In genomic region chr19:49451430-49452181, GRCh38 we compare ENCODE assay signal across 1 cellular context.
TF ChIP-seq lines count a peak whose summit lies in the region.

Gene PIH1D1 (minus strand): TSS chr19:49451814. CDS start chr19:49451574, 240 bp downstream.

TF ChIP-seq in HepG2, 621 proteins besides CTCF, POLR2A, EP300 and RAD21 (continued from another document and continues in another):
- TF ChIP-seq ZBTB40 (IDR thresholded peaks at IDR 0.05) (peak; percentile 86), ZBTB40 (CRISPR knock-in tag; IDR thresholded peaks at IDR 0.05) (no peak; the same call in 1 of the 2 replicates), MYPOP (CRISPR knock-in tag; IDR thresholded peaks at IDR 0.05) (peak; percentile 43; the same call in 1 of the 2 replicates), CAMTA2 (CRISPR knock-in tag; IDR thresholded peaks at IDR 0.05; ENCODE audit: borderline replicate concordance) (no peak), TBX2 (CRISPR knock-in tag; IDR thresholded peaks at IDR 0.05; ENCODE audit: borderline replicate concordance) (peak; percentile 52; the same call in 1 of the 2 replicates), RBM22 (optimal IDR thresholded peaks at IDR 0.05; ENCODE audit: low read length) (peak; percentile 32), UBTF (CRISPR knock-in tag; IDR thresholded peaks at IDR 0.05) (peak; percentile 53; the same call in 1 of the 2 replicates), SUZ12 (IDR thresholded peaks at IDR 0.05; ENCODE audit: low read depth, low read length) (no peak), ZBTB43 (CRISPR knock-in tag; conservative IDR thresholded peaks at IDR 0.05) (no peak), ZNF749 (CRISPR knock-in tag; IDR thresholded peaks at IDR 0.05; ENCODE audit: borderline replicate concordance) (no peak), ZBTB39 (CRISPR knock-in tag; IDR thresholded peaks at IDR 0.05) (peak; percentile 88; the same call in 1 of the 2 replicates), ZNF816 (CRISPR knock-in tag; IDR thresholded peaks at IDR 0.05; ENCODE audit: borderline replicate concordance) (no peak), PHF8 (CRISPR knock-in tag; IDR thresholded peaks at IDR 0.05) (peak; percentile 82), HHEX (CRISPR knock-in tag; IDR thresholded peaks at IDR 0.05) (no peak), ZNF318 (CRISPR knock-in tag; IDR thresholded peaks at IDR 0.05) (0 out of 2 replicates have a peak, but pooled peaks have one; percentile 25), ZFP37 (CRISPR knock-in tag; IDR thresholded peaks at IDR 0.05; ENCODE audit: borderline replicate concordance) (no peak), ZNF607 (CRISPR knock-in tag; IDR thresholded peaks at IDR 0.05; ENCODE audit: borderline replicate concordance) (no peak; the same call in 1 of the 2 replicates), AGO1 (IDR thresholded peaks at IDR 0.05; ENCODE audit: low read depth, low read length, poor library complexity, severe bottlenecking) (no peak), ZNF337 (CRISPR knock-in tag; IDR thresholded peaks at IDR 0.05; ENCODE audit: borderline replicate concordance, low read depth) (no peak), ZNF564 (CRISPR knock-in tag; IDR thresholded peaks at IDR 0.05) (0 out of 2 replicates have a peak, but pooled peaks have one; percentile 29), ZNF501 (CRISPR knock-in tag; IDR thresholded peaks at IDR 0.05) (peak; percentile 69; the same call in 1 of the 2 replicates), RFXAP (CRISPR knock-in tag; IDR thresholded peaks at IDR 0.05; ENCODE audit: borderline replicate concordance) (no peak), HNF4A (CRISPR knock-in tag; IDR thresholded peaks at IDR 0.05) (no peak)
